ENCODE assay signal across 8 cellular contexts in genomic region chr3:14548321-14548729, GRCh38. TPM values are rescaled to one million over a fixed set of nuclear protein-coding genes. Genes with fewer than 3 reads are reported as not detected.
DNase-seq lines count a peak whose midpoint lies in the region; ATAC-seq and TF ChIP-seq lines count a peak whose summit lies in the region.

No MANE protein-coding gene starts in this region.

- peak; percentile 19 for DNase-seq in activated naive CD4-positive, alpha-beta T cell treated with Interleukin-2 at 50 U/mL for 16 hours
- no peak for DNase-seq in activated naive CD4-positive, alpha-beta T cell (lab: John Stamatoyannopoulos, UW)
- DNase-seq in NCI-H146 treated with DMSO at 0.1 percent for 48 hours (lab: John Stamatoyannopoulos, UW; ENCODE audit: unreplicated experiment) (peak; percentile 6), epidermal melanocyte (ENCODE audit: insufficient read length, low spot score) (peak; percentile 40), mucosa of descending colon (peak; percentile 46 to 77 (median 50)), testis (peak; percentile 86)
- peak; percentile 13 to 22 for DNase-seq in activated CD4-positive, alpha-beta T cell treated with anti-CD3 and anti-CD28 coated beads for 4 hours
- DNase-seq in effector CD4-positive, alpha-beta T cell: no peak

- TF ChIP-seq POLR2A in testis (IDR thresholded peaks at IDR 0.05): no peak

- peak overlapping the region in 1 of 2 donors; percentile 15 for H3K27ac ChIP-seq in testis

- H3K27me3 ChIP-seq in testis: no peaks in the 10 kb centered on the region

- H3K4me1 ChIP-seq in mucosa of descending colon (ENCODE audit: low read depth) (peaks cover 6% of the 10 kb centered on the region), testis (no peaks in the 10 kb centered on the region)

- TF ChIP-seq CTCF in mucosa of descending colon (IDR thresholded peaks at IDR 0.05) (peak; percentile 31), testis (IDR thresholded peaks at IDR 0.05) (peak; percentile 52 to 65 (median 60))

- intact Hi-C loops in mucosa of descending colon (cut with DNase I, micrococcal nuclease) (no loop called here), testis (cut with DNase I; ENCODE audit: low total_unique reads) (loop anchor here (5.0 kb wide), 1 partner anchor 36 kb away; no protein-coding TSS in a partner anchor)

- peak; percentile 75 for ATAC-seq in mucosa of descending colon

- H3K36me3 ChIP-seq in mucosa of descending colon (ENCODE audit: low read depth) (no peaks in the 10 kb centered on the region), testis (ENCODE audit: low read depth, missing control alignments) (no peaks in the 10 kb centered on the region)

- 24% methylated on average over 12 of the region's 12 CpGs; no CpG with 5 or more reads in 1 of the 2 donors for WGBS in testis, 2 donors

- no peaks in the 10 kb centered on the region for H3K9me3 ChIP-seq in mucosa of descending colon
- no peaks in the 10 kb centered on the region for H3K9me3 ChIP-seq in testis

- H3K4me3 ChIP-seq in mucosa of descending colon: no peak overlapping the region
- H3K4me3 ChIP-seq in testis: no peak overlapping the region

RNA-seq across cellular contexts. Expression of gene GRIP2, which starts 8.2 kb away (rescaled TPM):
- total RNA-seq in mucosa of descending colon: 1 to 10 TPM in 2 of 3 donors, under 1 TPM in 1; 0.70 to 2.2 (median 1.6) TPM
- total RNA-seq in testis: 1 to 10 TPM; 2.4 to 2.7 TPM
- polyA plus RNA-seq in testis (ENCODE audit: insufficient read depth, low read depth, low replicate concordance): 3.2 TPM

Comparison
In these comparisons a context has a peak if more than half of its experiments do, and no peak if none do; other contexts are left out.
1. DNase-seq: peak in activated naive CD4-positive, alpha-beta T cell treated with Interleukin-2 at 50 U/mL for 16 hours (single experiment), NCI-H146 treated with DMSO at 0.1 percent for 48 hours (single experiment), activated CD4-positive, alpha-beta T cell treated with anti-CD3 and anti-CD28 coated beads for 4 hours (2 of 2), epidermal melanocyte (single experiment), mucosa of descending colon (3 of 3) and testis (single experiment); none in activated naive CD4-positive, alpha-beta T cell (0 of 4) and effector CD4-positive, alpha-beta T cell (single experiment).